23 cellular contexts compared by ENCODE assay signal in the genomic region with DNA sequence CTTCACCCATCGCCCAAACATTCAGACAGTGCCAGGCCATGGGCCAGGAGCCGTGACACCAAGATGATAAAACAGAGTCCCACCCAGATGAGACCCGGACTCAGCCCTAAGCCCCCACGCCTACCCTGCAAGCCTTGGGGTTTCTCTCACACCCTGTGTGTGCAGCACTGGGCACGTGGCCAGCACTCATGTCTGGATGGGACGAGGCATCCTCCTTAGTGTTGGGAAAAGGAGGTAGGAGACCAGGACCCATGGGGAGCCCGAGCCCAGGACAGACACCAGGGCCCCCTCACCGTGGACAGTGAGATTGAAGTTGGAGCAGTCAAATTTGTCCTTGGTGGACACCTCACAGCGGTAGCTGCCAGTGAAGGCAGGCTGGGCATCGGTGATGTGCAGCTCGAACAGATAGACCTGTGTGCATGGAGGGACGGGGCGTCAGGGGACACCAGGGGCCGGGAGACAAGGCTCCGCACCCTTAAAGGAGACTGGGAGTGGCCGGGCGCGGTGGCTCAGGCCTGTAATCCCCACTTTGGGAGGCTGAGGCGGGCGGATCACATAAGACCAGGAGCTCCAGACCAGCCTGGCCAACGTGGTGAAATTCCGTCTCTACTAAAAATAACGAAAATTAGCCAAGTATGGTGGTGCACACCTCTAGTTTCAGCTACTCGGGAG. TPM values are rescaled to one million over a fixed set of nuclear protein-coding genes. Genes with fewer than 3 reads are reported as not detected.
"Had no signal": no experiment of that assay in that cellular context is flagged by ENCODE, and none has a peak within 500 bp of the region (broad histone marks: within the 10 kb centered on the region; RNA-seq: fewer than 3 reads in every experiment).

No MANE protein-coding gene starts in this region.

- H3K9me3 ChIP-seq: esophagus muscularis mucosa, gastrocnemius medialis, psoas muscle, sigmoid colon, testis, tibial nerve, upper lobe of right lung, vagina had no signal

- H3K4me1 ChIP-seq: psoas muscle, sigmoid colon, tibial nerve, upper lobe of right lung, vagina had no signal

- ATAC-seq: effector memory CD8-positive, alpha-beta T cell; gastrocnemius medialis; psoas muscle; stimulated activated naive CD8-positive, alpha-beta T cell treated with anti-CD3 and anti-CD28 coated beads, Interleukin-15, amount 100 ng/mL, for 72 hours; upper lobe of right lung had no signal

- H3K27ac ChIP-seq: epithelial cell of prostate, esophagus muscularis mucosa, gastrocnemius medialis, psoas muscle, sigmoid colon, skin epidermis, testis, tibial nerve, upper lobe of right lung, vagina had no signal

- H3K27me3 Mint-ChIP-seq: dendritic cell treated with granulocyte-macrophage colony-stimulating factor and Interleukin-4, amounts not matched to agents 40 ng/mL and 50 ng/mL, for 4 days; naive B cell; stimulated activated naive B cell treated with anti-CD40 and anti-IgM and Interleukin-4, amounts not matched to agents 10 μg/mL and 1 μg/mL and 100 μg/mL, for 72 hours; stimulated activated naive CD8-positive, alpha-beta T cell treated with anti-CD3 and anti-CD28 coated beads, Interleukin-15, amount 100 ng/mL, for 72 hours had no signal

- H3K36me3 Mint-ChIP-seq: naive B cell had no signal

- H3K27ac Mint-ChIP-seq: effector memory CD8-positive, alpha-beta T cell; nephron; stimulated activated naive B cell treated with anti-CD40 and anti-IgM and Interleukin-4, amounts not matched to agents 10 μg/mL and 1 μg/mL and 100 μg/mL, for 72 hours; stimulated activated naive CD8-positive, alpha-beta T cell treated with anti-CD3 and anti-CD28 coated beads, Interleukin-15, amount 100 ng/mL, for 72 hours had no signal

- H3K4me3 ChIP-seq: esophagus muscularis mucosa, gastrocnemius medialis, lung, psoas muscle, sigmoid colon, skin epidermis, testis, tibial nerve, upper lobe of right lung, vagina had no signal

- DNase-seq: effector memory CD8-positive, alpha-beta T cell; gastrocnemius medialis; hippocampal formation; kidney glomerular epithelial cell; naive B cell; psoas muscle; retina; sigmoid colon; stimulated activated CD4-positive, alpha-beta T cell treated with anti-CD3 and anti-CD28 coated beads, Interleukin-2, amount 100 ng/mL, for 24 hours; stimulated activated CD4-positive, alpha-beta T cell treated with anti-CD3 and anti-CD28 coated beads, Interleukin-4, amount 100 ng/mL, for 4 hours; stimulated activated naive B cell treated with anti-CD40 and anti-IgM and Interleukin-4, amounts not matched to agents 10 μg/mL and 1 μg/mL and 100 μg/mL, for 72 hours; stimulated activated naive CD8-positive, alpha-beta T cell treated with anti-CD3 and anti-CD28 coated beads, Interleukin-15, amount 100 ng/mL, for 72 hours; testis; upper lobe of right lung had no signal

- H3K36me3 ChIP-seq: gastrocnemius medialis, sigmoid colon, tibial nerve, upper lobe of right lung, vagina had no signal

- H3K27me3 ChIP-seq: esophagus muscularis mucosa, gastrocnemius medialis, sigmoid colon, testis, tibial nerve, upper lobe of right lung, vagina had no signal

- H3K4me1 Mint-ChIP-seq: nephron; stimulated activated naive B cell treated with anti-CD40 and anti-IgM and Interleukin-4, amounts not matched to agents 10 μg/mL and 1 μg/mL and 100 μg/mL, for 72 hours; stimulated activated naive CD8-positive, alpha-beta T cell treated with anti-CD3 and anti-CD28 coated beads, Interleukin-15, amount 100 ng/mL, for 72 hours had no signal

- H3K4me3 Mint-ChIP-seq: dendritic cell treated with granulocyte-macrophage colony-stimulating factor and Interleukin-4, amounts not matched to agents 40 ng/mL and 50 ng/mL, for 4 days; effector memory CD8-positive, alpha-beta T cell; naive B cell; nephron; stimulated activated naive B cell treated with anti-CD40 and anti-IgM and Interleukin-4, amounts not matched to agents 10 μg/mL and 1 μg/mL and 100 μg/mL, for 72 hours; stimulated activated naive CD8-positive, alpha-beta T cell treated with anti-CD3 and anti-CD28 coated beads, Interleukin-15, amount 100 ng/mL, for 72 hours had no signal

RNA-seq across cellular contexts. Expression of gene MYBPC3, which starts 4.2 kb away (rescaled TPM):
- total RNA-seq: fibroblast of villous mesenchyme, sigmoid colon, vagina had no signal

RNA-seq across cellular contexts. Expression of gene SPI1, which starts 30.1 kb away (rescaled TPM):
- total RNA-seq: fibroblast of villous mesenchyme had no signal
